Comparison of ENCODE assay signal across 1 cellular context in genomic region chr10:71094712-71095390, GRCh38.
TF ChIP-seq lines count a peak whose summit lies in the region.

No MANE protein-coding gene starts in this region.

TF ChIP-seq in K562, 482 proteins besides CTCF, POLR2A, EP300 and RAD21 (continued from another document):
- TF ChIP-seq IRF1 (CRISPR knock-in tag; IDR thresholded peaks at IDR 0.05; ENCODE audit: borderline replicate concordance) (no peak), BHLHE40 (IDR thresholded peaks at IDR 0.05; ENCODE audit: low read length) (no peak), HDAC1 (IDR thresholded peaks at IDR 0.05) (no peak), TAF15 (IDR thresholded peaks at IDR 0.05; ENCODE audit: low read depth, low read length) (no peak), ATF7 (IDR thresholded peaks at IDR 0.05) (peak; percentile 65; the same call in 1 of the 2 replicates), PRDM10 (IDR thresholded peaks at IDR 0.05; ENCODE audit: partially characterized antibody) (no peak), ATF3 (IDR thresholded peaks at IDR 0.05) (peak; percentile 60), ATF3 (CRISPR knock-in tag; conservative IDR thresholded peaks at IDR 0.05) (no peak), KDM1A (IDR thresholded peaks at IDR 0.05) (no peak), SMARCB1 (IDR thresholded peaks at IDR 0.05; ENCODE audit: insufficient read length, low read depth) (no peak)
